ENCODE assay signal across 9 cellular contexts in the genomic region with DNA sequence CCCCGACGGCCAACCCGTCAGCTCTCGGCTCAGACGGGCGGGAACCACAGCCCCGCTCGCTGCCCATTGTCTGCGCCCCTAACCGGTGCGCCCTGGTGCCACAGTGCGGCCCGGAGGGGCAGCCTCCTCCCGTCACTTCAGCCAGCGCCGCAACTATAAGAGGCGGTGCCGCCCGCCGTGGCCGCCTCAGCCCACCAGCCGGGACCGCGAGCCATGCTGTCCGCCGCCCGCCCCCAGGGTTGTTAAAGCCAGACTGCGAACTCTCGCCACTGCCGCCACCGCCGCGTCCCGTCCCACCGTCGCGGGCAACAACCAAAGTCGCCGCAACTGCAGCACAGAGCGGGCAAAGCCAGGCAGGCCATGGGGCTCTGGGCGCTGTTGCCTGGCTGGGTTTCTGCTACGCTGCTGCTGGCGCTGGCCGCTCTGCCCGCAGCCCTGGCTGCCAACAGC. TPM values are rescaled to one million over a fixed set of nuclear protein-coding genes. Genes with fewer than 3 reads are reported as not detected.
DNase-seq lines count a peak whose midpoint lies in the region; ATAC-seq and TF ChIP-seq lines count a peak whose summit lies in the region.
"Had no signal": no experiment of that assay in that cellular context is flagged by ENCODE, and none has a peak within 500 bp of the region (broad histone marks: within the 10 kb centered on the region; RNA-seq: fewer than 3 reads in every experiment).

Gene WNT1 (plus strand): TSS at position 32 of the 450 bp plus-strand sequence. CDS start 329 bp downstream, at position 361.

- TF ChIP-seq CTCF in BJ (IDR thresholded peaks at IDR 0.05; ENCODE audit: insufficient read depth, low read depth, low read length) (0 out of 2 replicates have a peak, but pooled peaks have one; percentile 14), HCT116 (IDR thresholded peaks at IDR 0.05 in 2 of 3, conservative IDR thresholded peaks at IDR 0.05 in 1 of 3; ENCODE audit: borderline replicate concordance in 1 of 3, insufficient read depth in 1 of 3, low read depth in 2 of 3, low read length in 2 of 3) (no peak)

- TF ChIP-seq RAD21 in HCT116 (IDR thresholded peaks at IDR 0.05; ENCODE audit: low read depth), result no peak

- H3K27me3 ChIP-seq in BJ (ENCODE audit: control insufficient read depth, insufficient read depth, low read length) (peaks cover 51% of the 10 kb centered on the region), HCT116 (ENCODE audit: insufficient read depth, low read length) (peaks cover 3% of the 10 kb centered on the region; the same call in 1 of the 2 replicates), muscle layer of colon (ENCODE audit: control insufficient read depth in 1 of 2, insufficient read depth in 2 of 2, low read length in 2 of 2) (peaks cover 66 to 90% of the 10 kb centered on the region in 2 donors)

- H3K4me1 Mint-ChIP-seq in activated naive CD8-positive, alpha-beta T cell treated with anti-CD3 and anti-CD28 coated beads, Interleukin-2, amount 50 U/mL, for 24 hours, result peaks cover 57% of the 10 kb centered on the region

- ATAC-seq in HCT116 (no peak), HG02938 (IDR thresholded peaks at IDR 0.05; ENCODE audit: unreplicated experiment) (no peak), GM18909 (IDR thresholded peaks at IDR 0.05; ENCODE audit: poor library complexity, unreplicated experiment) (no peak), GM21423 (IDR thresholded peaks at IDR 0.05; ENCODE audit: unreplicated experiment) (no peak)
- ATAC-seq in activated naive CD8-positive, alpha-beta T cell treated with anti-CD3 and anti-CD28 coated beads, Interleukin-2, amount 50 U/mL, for 24 hours, result peak; percentile 2

- no peak within 1 kb of the TSS for H3K9ac ChIP-seq in HCT116 (ENCODE audit: low read length)
- no peak within 1 kb of the TSS for H3K9ac ChIP-seq in muscle layer of colon (ENCODE audit: low read length)

- CTCF ChIA-PET in BJ (lab: Yijun Ruan, JAX) (interaction anchor here (0.9 to 30.1 kb wide), 17 partner anchors 13 to 189 kb away, joined by 3 to 757 read pairs (median 4); partner anchors contain the start of genes ADCY6, ARF3, DDN and DDX23), HCT116 (lab: Charles Lee) (interaction anchor here (1.0 to 3.3 kb wide), 5 partner anchors 10 to 125 kb away, joined by 4 to 26 read pairs (median 4); partner anchors contain the start of genes ARF3 and DDX23)

- H3K4me1 ChIP-seq in HCT116 (ENCODE audit: control insufficient read depth in 1 of 2, insufficient read depth in 2 of 2, low read length in 2 of 2) (peaks cover 3 to 12% of the 10 kb centered on the region in 2 experiments; a peak in 3 of 4 replicates), muscle layer of colon (ENCODE audit: insufficient read depth, low read length) (peaks cover 26% of the 10 kb centered on the region)

- no TSS peak for BruUV-seq in HCT116 (replicated peaks; lab: Mats Ljungman, UMichigan)

- H3K36me3 Mint-ChIP-seq in activated naive CD8-positive, alpha-beta T cell treated with anti-CD3 and anti-CD28 coated beads, Interleukin-2, amount 50 U/mL, for 24 hours (ENCODE audit: low read depth), result peaks cover 2% of the 10 kb centered on the region

- RAD21 ChIA-PET in HCT116 (lab: Charles Lee; ENCODE audit: low non-redundant PET in 1 of 2, low total read pairs in 2 of 2, uncharacterized antibody in 2 of 2, unreplicated experiment in 2 of 2), result interaction anchor here (0.6 to 1.3 kb wide), 3 partner anchors 123 to 125 kb away, joined by 3 read pairs; no protein-coding TSS in a partner anchor

- H3K27ac Mint-ChIP-seq in activated naive CD8-positive, alpha-beta T cell treated with anti-CD3 and anti-CD28 coated beads, Interleukin-2, amount 50 U/mL, for 24 hours, result peak within 1 kb of the TSS; percentile 91

- intact Hi-C loops in HCT116 (cut with micrococcal nuclease), result no loop called here

- H2AFZ ChIP-seq in HCT116 (ENCODE audit: low read depth, low read length, poor library complexity, severe bottlenecking), result peak within 1 kb of the TSS; percentile 96

- H3K9me3 Mint-ChIP-seq in activated naive CD8-positive, alpha-beta T cell treated with anti-CD3 and anti-CD28 coated beads, Interleukin-2, amount 50 U/mL, for 24 hours, result no peaks in the 10 kb centered on the region

- H3K4me3 Mint-ChIP-seq in activated naive CD8-positive, alpha-beta T cell treated with anti-CD3 and anti-CD28 coated beads, Interleukin-2, amount 50 U/mL, for 24 hours, result peak within 1 kb of the TSS; percentile 62

- H4K20me1 ChIP-seq in HCT116 (ENCODE audit: insufficient read depth), result no peaks in the 10 kb centered on the region

- peak within 1 kb of the TSS; percentile 56 for H3K4me2 ChIP-seq in HCT116 (ENCODE audit: low read length)

- TF ChIP-seq POLR2A in HCT116 (IDR thresholded peaks at IDR 0.05; ENCODE audit: borderline replicate concordance, extremely low read depth, insufficient read depth, insufficient read length), result no peak

- H3K27me3 Mint-ChIP-seq in activated naive CD8-positive, alpha-beta T cell treated with anti-CD3 and anti-CD28 coated beads, Interleukin-2, amount 50 U/mL, for 24 hours, result peaks cover 80% of the 10 kb centered on the region

- POLR2A ChIA-PET in BJ (lab: Charles Lee) (no interaction called here), HCT116 (lab: Charles Lee) (interaction anchor here (1.0 kb wide), 1 partner anchor 10 kb away, joined by 3 read pairs; no protein-coding TSS in a partner anchor)

- no peaks in the 10 kb centered on the region for H3K79me2 ChIP-seq in HCT116 (ENCODE audit: insufficient read depth, low read length)

- no peak for DNase-seq in BJ (ENCODE audit: low read depth)
- DNase-seq in HCT116 (ENCODE audit: low read depth, low spot score), result no peak
- no peak for DNase-seq in activated naive CD8-positive, alpha-beta T cell treated with anti-CD3 and anti-CD28 coated beads, Interleukin-2, amount 50 U/mL, for 24 hours
- no peak for DNase-seq in NK-92 treated with Interleukin-12 subunit alpha and Interleukin-12 subunit beta, amount 100 ng/mL, for 24 hours (lab: John Stamatoyannopoulos, UW)

- H3K9me2 ChIP-seq in HCT116 (ENCODE audit: insufficient read depth), result no peaks in the 10 kb centered on the region

- peak within 1 kb of the TSS; percentile 6; the same call in 1 of the 2 replicates for H3K4me3 ChIP-seq in BJ (ENCODE audit: low read depth, low read length)
- H3K4me3 ChIP-seq in HCT116 (replicated peaks in 1 of 2; ENCODE audit: low read depth in 1 of 2, low read length in 2 of 2), result no peak within 1 kb of the TSS
- peak within 1 kb of the TSS; percentile 44 to 47 for H3K4me3 ChIP-seq in muscle layer of colon (ENCODE audit: low read depth in 1 of 2, low read length in 2 of 2)

- H3K36me3 ChIP-seq in BJ (ENCODE audit: control insufficient read depth, insufficient read depth, low read length) (no peaks in the 10 kb centered on the region), HCT116 (ENCODE audit: control insufficient read depth in 1 of 2, insufficient read depth in 2 of 2, low read length in 2 of 2) (no peaks in the 10 kb centered on the region), muscle layer of colon (ENCODE audit: insufficient read depth, low read length) (no peaks in the 10 kb centered on the region)

- H3K9me3 ChIP-seq in HCT116 (ENCODE audit: control insufficient read depth in 1 of 2, insufficient read depth in 1 of 2, low read depth in 1 of 2, low read length in 2 of 2) (no peaks in the 10 kb centered on the region), muscle layer of colon (ENCODE audit: low read length) (no peaks in the 10 kb centered on the region)

- no peak within 1 kb of the TSS for H3K27ac ChIP-seq in HCT116 (ENCODE audit: low read depth, low read length)
- H3K27ac ChIP-seq in muscle layer of colon (ENCODE audit: low read depth, low read length), result no peak within 1 kb of the TSS

TF ChIP-seq in HCT116, 20 proteins besides CTCF, POLR2A, EP300 and RAD21:
- TF ChIP-seq EZH2 (IDR thresholded peaks at IDR 0.05), result no peak
- no peak for TF ChIP-seq YY1 (IDR thresholded peaks at IDR 0.05; ENCODE audit: extremely low read depth, insufficient replicate concordance, low read depth, low read length)
- no peak for TF ChIP-seq SIN3A (IDR thresholded peaks at IDR 0.05; ENCODE audit: low read depth)
- no peak for TF ChIP-seq ATF3 (IDR thresholded peaks at IDR 0.05)
- no peak for TF ChIP-seq SP1 (IDR thresholded peaks at IDR 0.05; ENCODE audit: low read depth)
- TF ChIP-seq EZH2phosphoT487 (IDR thresholded peaks at IDR 0.05; ENCODE audit: borderline replicate concordance), result no peak
- no peak for TF ChIP-seq POLR2AphosphoS5 (IDR thresholded peaks at IDR 0.05; ENCODE audit: low read depth, low read length)

RNA-seq across cellular contexts. Expression of gene WNT1, which starts in this region (rescaled TPM):
- polyA plus RNA-seq in BJ (2011; rRNA removed), result not detected in 2 replicates
- not detected in 2 replicates for polyA minus RNA-seq in BJ (2011; rRNA and poly(A)+ RNA removed)
- total RNA-seq in HCT116 (2021; ENCODE audit: unreplicated experiment), result not detected
- not detected in 2 replicates for polyA plus RNA-seq in HCT116 (2012)
- total RNA-seq: lung microvascular endothelial cell had no signal

Comparison
In these comparisons a context has a peak if more than half of its experiments do, and no peak if none do; other contexts are left out.
1. H3K4me3 ChIP-seq: peak in BJ (single experiment) and muscle layer of colon (2 of 2); none in HCT116 (0 of 2).